In the genomic region with DNA sequence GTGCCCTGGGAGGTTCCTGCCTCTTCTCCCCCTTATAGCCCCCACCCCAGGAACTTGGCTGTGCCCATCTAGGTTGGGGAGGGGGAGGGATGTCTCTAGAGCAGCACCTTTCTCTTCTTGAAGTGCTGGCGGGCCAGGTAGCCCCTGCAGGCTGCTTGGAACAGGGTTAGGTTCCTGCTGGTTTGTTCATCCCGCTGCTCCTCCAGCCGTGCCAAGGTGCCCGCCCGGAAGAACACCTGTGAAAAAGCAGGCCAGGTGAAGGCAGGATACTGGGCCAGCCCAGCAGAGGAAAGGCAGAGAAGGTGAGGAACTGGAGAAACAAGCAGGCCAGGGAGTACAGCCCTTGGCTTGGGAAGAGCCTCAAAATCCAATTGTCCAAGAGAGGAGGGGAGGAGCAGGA, we compare ENCODE assay signal across 21 cellular contexts. TPM values are rescaled to one million over a fixed set of nuclear protein-coding genes. Genes with fewer than 3 reads are reported as not detected.
DNase-seq lines count a peak whose midpoint lies in the region; ATAC-seq and TF ChIP-seq lines count a peak whose summit lies in the region.
"Had no signal": no experiment of that assay in that cellular context is flagged by ENCODE, and none has a peak within 500 bp of the region (broad histone marks: within the 10 kb centered on the region; RNA-seq: fewer than 3 reads in every experiment).

No MANE protein-coding gene starts in this region.

- peaks cover 9% of the 10 kb centered on the region for H3K36me3 ChIP-seq in H7 (replicated peaks; ENCODE audit: control insufficient read depth, insufficient read depth, low read length)
- peaks cover 24 to 47% of the 10 kb centered on the region in 2 donors for H3K36me3 ChIP-seq in neuronal stem cell (replicated peaks in 1 of 2; ENCODE audit: control insufficient read depth in 2 of 2, insufficient read depth in 2 of 2, low read length in 2 of 2)

- DNase-seq in T-helper 1 cell, result no peak
- peak; percentile 60 for DNase-seq in H7
- no peak for DNase-seq in neuronal stem cell (ENCODE audit: low spot score)
- DNase-seq in CD14-positive monocyte (ENCODE audit: low spot score), result no peak
- DNase-seq in stimulated activated naive CD8-positive, alpha-beta T cell treated with anti-CD3 and anti-CD28 coated beads, Interleukin-15, amount 100 ng/mL, for 72 hours, result no peak
- DNase-seq in NCI-H1417 treated with DMSO at 0.1 percent for 48 hours (lab: John Stamatoyannopoulos, UW), result no peak
- DNase-seq: 8988T; Caco-2; CD4-positive, CD25-positive, alpha-beta regulatory T cell; Kasumi-1; MG63; NCI-H1092; NCI-H146; NCI-H2081; NCI-H446 treated with DMSO at 0.1 percent for 48 hours; OCI-M1; SHP77 had no signal

- no peak overlapping the region for H4K91ac ChIP-seq in neuronal stem cell (ENCODE audit: low read depth, low read length, poor library complexity)

- no peak overlapping the region for H3K23ac ChIP-seq in neuronal stem cell (ENCODE audit: low read depth, low read length, poor library complexity)

- H2AFZ ChIP-seq in neuronal stem cell (ENCODE audit: low read length), result no peak overlapping the region

- no peak for ATAC-seq in activated T-helper 17 cell treated with anti-CD3 and anti-CD28 coated beads, Interleukin-2, amount 50 U/mL, for 72 hours (replicated peaks)
- ATAC-seq in stimulated activated naive CD8-positive, alpha-beta T cell treated with anti-CD3 and anti-CD28 coated beads, Interleukin-15, amount 100 ng/mL, for 72 hours, result no peak

- no peak overlapping the region for H3K9ac ChIP-seq in neuronal stem cell (ENCODE audit: low read depth, low read length, poor library complexity)

- no peak overlapping the region for H2BK5ac ChIP-seq in neuronal stem cell (ENCODE audit: low read length)

- peak overlapping the region; percentile 62 for H3K18ac ChIP-seq in neuronal stem cell (ENCODE audit: low read length)

- no peak overlapping the region for H3K14ac ChIP-seq in neuronal stem cell (ENCODE audit: low read length)

- H3K4ac ChIP-seq in neuronal stem cell (ENCODE audit: low read length), result no peak overlapping the region

- H2BK12ac ChIP-seq in neuronal stem cell (ENCODE audit: low read length), result no peak overlapping the region

- WGBS in neuronal stem cell (ENCODE audit: extremely low coverage in 2 of 2, insufficient read length in 2 of 2, insufficient replicate concordance in 1 of 2), 2 donors, result no CpG with 5 or more reads among the region's 5 CpGs

- H3K4me1 ChIP-seq in neuronal stem cell (ENCODE audit: control insufficient read depth in 2 of 2, insufficient read depth in 1 of 2, low read depth in 1 of 2, low read length in 2 of 2), result peaks cover 0 to 3% of the 10 kb centered on the region in 2 donors
- H3K4me1 ChIP-seq: Caco-2 had no signal

- H3K36me3 Mint-ChIP-seq in T-helper 1 cell treated with Interleukin-12 subunit alpha and Interleukin-12 subunit beta and Interleukin-4 antibody, amounts not matched to agents 30 μg/mL and 1 μg/mL, for 36 hours (ENCODE audit: low read depth), result peaks cover 27% of the 10 kb centered on the region
- peaks cover 83% of the 10 kb centered on the region for H3K36me3 Mint-ChIP-seq in activated T-helper 17 cell treated with anti-CD3 and anti-CD28 coated beads, Interleukin-2, amount 50 U/mL, for 72 hours (ENCODE audit: low read depth)
- H3K36me3 Mint-ChIP-seq in CD14-positive monocyte, result peaks cover 90 to 99% of the 10 kb centered on the region in 2 donors

- no peak overlapping the region for H3K27ac ChIP-seq in neuronal stem cell (replicated peaks; ENCODE audit: low read length)

- peak overlapping the region; percentile 64 for H3K27ac Mint-ChIP-seq in T-helper 1 cell treated with Interleukin-12 subunit alpha and Interleukin-12 subunit beta and Interleukin-4 antibody, amounts not matched to agents 30 μg/mL and 1 μg/mL, for 36 hours
- peak overlapping the region; percentile 71 for H3K27ac Mint-ChIP-seq in activated T-helper 17 cell treated with anti-CD3 and anti-CD28 coated beads, Interleukin-2, amount 50 U/mL, for 72 hours
- peak overlapping the region in 3 of 7 donors; percentile 5 to 73 (median 53) for H3K27ac Mint-ChIP-seq in CD14-positive monocyte
- peak overlapping the region in 1 of 2 donors; percentile 9 for H3K27ac Mint-ChIP-seq in stimulated activated naive CD8-positive, alpha-beta T cell treated with anti-CD3 and anti-CD28 coated beads, Interleukin-15, amount 100 ng/mL, for 72 hours
- H3K27ac Mint-ChIP-seq: B cell had no signal

- H4K8ac ChIP-seq in neuronal stem cell (ENCODE audit: low read depth, low read length), result no peak overlapping the region

- H3K4me3 ChIP-seq in H7 (ENCODE audit: insufficient read depth, low read depth, low read length) (no peak overlapping the region), neuronal stem cell (ENCODE audit: low read length in 2 of 2) (no peak overlapping the region)
- H3K4me3 ChIP-seq: MG63 had no signal

- H3K27me3 ChIP-seq in H7 (ENCODE audit: control insufficient read depth, insufficient read depth, low read length) (no peaks in the 10 kb centered on the region), neuronal stem cell (ENCODE audit: control insufficient read depth in 3 of 3, insufficient read depth in 3 of 3, low read depth in 1 of 3, low read length in 3 of 3) (no peaks in the 10 kb centered on the region)
- H3K27me3 ChIP-seq: MG63 had no signal

- no peak overlapping the region for H2BK120ac ChIP-seq in neuronal stem cell (ENCODE audit: low read depth, low read length)

- H3K79me1 ChIP-seq in neuronal stem cell (ENCODE audit: low read depth, low read length), result no peaks in the 10 kb centered on the region

- no peak overlapping the region for H3K4me3 Mint-ChIP-seq in T-helper 1 cell treated with Interleukin-12 subunit alpha and Interleukin-12 subunit beta and Interleukin-4 antibody, amounts not matched to agents 30 μg/mL and 1 μg/mL, for 36 hours
- no peak overlapping the region for H3K4me3 Mint-ChIP-seq in activated T-helper 17 cell treated with anti-CD3 and anti-CD28 coated beads, Interleukin-2, amount 50 U/mL, for 72 hours
- H3K4me3 Mint-ChIP-seq in CD14-positive monocyte, result no peak overlapping the region
- no peak overlapping the region for H3K4me3 Mint-ChIP-seq in stimulated activated naive CD8-positive, alpha-beta T cell treated with anti-CD3 and anti-CD28 coated beads, Interleukin-15, amount 100 ng/mL, for 72 hours
- H3K4me3 Mint-ChIP-seq: B cell; CD4-positive, CD25-positive, alpha-beta regulatory T cell; IgD-negative memory B cell had no signal

- H3K4me2 ChIP-seq in neuronal stem cell (ENCODE audit: insufficient read depth, low read length, poor library complexity, severe bottlenecking), result no peak overlapping the region

- intact Hi-C loops in CD14-positive monocyte (cut with micrococcal nuclease), result no loop called here

- no peak for TF ChIP-seq CTCF in CD14-positive monocyte (IDR thresholded peaks at IDR 0.05)

- H3K9me3 Mint-ChIP-seq in T-helper 1 cell treated with Interleukin-12 subunit alpha and Interleukin-12 subunit beta and Interleukin-4 antibody, amounts not matched to agents 30 μg/mL and 1 μg/mL, for 36 hours, result no peaks in the 10 kb centered on the region
- H3K9me3 Mint-ChIP-seq in activated T-helper 17 cell treated with anti-CD3 and anti-CD28 coated beads, Interleukin-2, amount 50 U/mL, for 72 hours, result no peaks in the 10 kb centered on the region
- H3K9me3 Mint-ChIP-seq in CD14-positive monocyte, result no peaks in the 10 kb centered on the region
- no peaks in the 10 kb centered on the region for H3K9me3 Mint-ChIP-seq in stimulated activated naive CD8-positive, alpha-beta T cell treated with anti-CD3 and anti-CD28 coated beads, Interleukin-15, amount 100 ng/mL, for 72 hours
- H3K9me3 Mint-ChIP-seq: IgD-negative memory B cell had no signal

- no peaks in the 10 kb centered on the region for H3K27me3 Mint-ChIP-seq in T-helper 1 cell treated with Interleukin-12 subunit alpha and Interleukin-12 subunit beta and Interleukin-4 antibody, amounts not matched to agents 30 μg/mL and 1 μg/mL, for 36 hours (ENCODE audit: low read depth)
- no peaks in the 10 kb centered on the region for H3K27me3 Mint-ChIP-seq in activated T-helper 17 cell treated with anti-CD3 and anti-CD28 coated beads, Interleukin-2, amount 50 U/mL, for 72 hours
- H3K27me3 Mint-ChIP-seq in CD14-positive monocyte (ENCODE audit: low read depth in 3 of 3), result peaks cover 0 to 5% (median 0%) of the 10 kb centered on the region in 3 donors
- H3K27me3 Mint-ChIP-seq in stimulated activated naive CD8-positive, alpha-beta T cell treated with anti-CD3 and anti-CD28 coated beads, Interleukin-15, amount 100 ng/mL, for 72 hours, result no peaks in the 10 kb centered on the region
- H3K27me3 Mint-ChIP-seq: B cell; CD4-positive, CD25-positive, alpha-beta regulatory T cell; IgD-negative memory B cell had no signal

- H2AK5ac ChIP-seq in neuronal stem cell (ENCODE audit: low read depth, low read length), result peak overlapping the region; percentile 49

- no peaks in the 10 kb centered on the region for H3K9me3 ChIP-seq in neuronal stem cell (replicated peaks in 1 of 2; ENCODE audit: control insufficient read depth in 2 of 2, insufficient read depth in 1 of 2, low read depth in 1 of 2, low read length in 2 of 2)
- H3K9me3 ChIP-seq: Caco-2, MG63 had no signal

- H2BK15ac ChIP-seq in neuronal stem cell (ENCODE audit: low read length), result no peak overlapping the region

- H3K4me1 Mint-ChIP-seq in T-helper 1 cell treated with Interleukin-12 subunit alpha and Interleukin-12 subunit beta and Interleukin-4 antibody, amounts not matched to agents 30 μg/mL and 1 μg/mL, for 36 hours (ENCODE audit: low read depth), result peaks cover 2% of the 10 kb centered on the region
- H3K4me1 Mint-ChIP-seq in activated T-helper 17 cell treated with anti-CD3 and anti-CD28 coated beads, Interleukin-2, amount 50 U/mL, for 72 hours, result peaks cover 6% of the 10 kb centered on the region
- H3K4me1 Mint-ChIP-seq in CD14-positive monocyte, result no peaks in the 10 kb centered on the region
- H3K4me1 Mint-ChIP-seq in stimulated activated naive CD8-positive, alpha-beta T cell treated with anti-CD3 and anti-CD28 coated beads, Interleukin-15, amount 100 ng/mL, for 72 hours, result peaks cover 12% of the 10 kb centered on the region
- H3K4me1 Mint-ChIP-seq: B cell had no signal

RNA-seq across cellular contexts. Expression of a gene that starts 56.6 kb away (rescaled TPM):
- 17.4 and 26.4 TPM in 2 replicates for total RNA-seq in H7 (2014; rRNA removed; shearing (Covaris generic))
- 1 to 10 TPM; 2.0 to 5.6 TPM for total RNA-seq in activated T-helper 17 cell treated with anti-CD3 and anti-CD28 coated beads, Interleukin-2, amount 50 U/mL, for 72 hours
- 2.7 TPM for polyA plus RNA-seq in neuronal stem cell (2013, experiment 1 of 2)
- 2.9 TPM for polyA plus RNA-seq in neuronal stem cell (2013, experiment 2 of 2)
- under 1 TPM in 1 of 2 donors, not detected in 1; 0.30 TPM for polyA plus RNA-seq in CD14-positive monocyte
